In the genomic region with DNA sequence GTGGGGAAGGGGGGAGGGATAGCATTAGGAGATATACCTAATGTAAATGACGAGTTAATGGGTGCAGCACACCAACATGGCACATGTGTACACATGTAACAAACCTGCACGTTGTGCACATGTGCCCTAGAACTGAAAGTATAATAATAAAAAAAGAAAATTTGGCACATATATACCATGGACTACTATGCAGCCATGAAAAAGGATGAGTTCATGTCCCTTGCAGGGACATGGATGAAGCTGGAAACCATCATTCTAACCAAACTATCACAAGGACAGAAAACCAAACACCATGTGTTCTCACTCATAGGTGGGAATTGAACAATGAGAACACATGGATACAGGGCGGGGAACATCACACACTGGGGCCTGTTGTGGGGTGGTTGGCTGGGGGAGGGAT, we compare ENCODE assay signal across 4 cellular contexts.
TF ChIP-seq lines count a peak whose summit lies in the region.

No MANE protein-coding gene starts in this region.

TF ChIP-seq in HEK293, 187 proteins besides CTCF, POLR2A, EP300 and RAD21:
- TF ChIP-seq ZNF146 (tag by site-specific recombination; IDR thresholded peaks at IDR 0.05) = peak; percentile 94

TF ChIP-seq in WTC11, 78 proteins besides CTCF, POLR2A, EP300 and RAD21:
- TF ChIP-seq GTF2I (CRISPR knock-in tag; conservative IDR thresholded peaks at IDR 0.05) = peak; percentile 45; the same call in 1 of the 2 replicates

TF ChIP-seq in K562, 482 proteins besides CTCF, POLR2A, EP300 and RAD21:
- TF ChIP-seq BCOR (IDR thresholded peaks at IDR 0.05) = peak; percentile 51
- TF ChIP-seq ZNF146 (CRISPR knock-in tag; IDR thresholded peaks at IDR 0.05; ENCODE audit: unreplicated experiment) = peak; percentile 91

TF ChIP-seq in HepG2, 621 proteins besides CTCF, POLR2A, EP300 and RAD21:
- TF ChIP-seq, protein P1, sequence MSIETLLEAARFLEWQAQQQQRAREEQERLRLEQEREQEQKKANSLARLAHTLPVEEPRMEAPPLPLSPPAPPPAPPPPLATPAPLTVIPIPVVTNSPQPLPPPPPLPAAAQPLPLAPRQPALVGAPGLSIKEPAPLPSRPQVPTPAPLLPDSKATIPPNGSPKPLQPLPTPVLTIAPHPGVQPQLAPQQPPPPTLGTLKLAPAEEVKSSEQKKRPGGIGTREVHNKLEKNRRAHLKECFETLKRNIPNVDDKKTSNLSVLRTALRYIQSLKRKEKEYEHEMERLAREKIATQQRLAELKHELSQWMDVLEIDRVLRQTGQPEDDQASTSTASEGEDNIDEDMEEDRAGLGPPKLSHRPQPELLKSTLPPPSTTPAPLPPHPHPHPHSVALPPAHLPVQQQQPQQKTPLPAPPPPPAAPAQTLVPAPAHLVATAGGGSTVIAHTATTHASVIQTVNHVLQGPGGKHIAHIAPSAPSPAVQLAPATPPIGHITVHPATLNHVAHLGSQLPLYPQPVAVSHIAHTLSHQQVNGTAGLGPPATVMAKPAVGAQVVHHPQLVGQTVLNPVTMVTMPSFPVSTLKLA (IDR thresholded peaks at IDR 0.05) = peak; percentile 43
